ENCODE assay signal across 8 cellular contexts in genomic region chr17:79498854-79499253, GRCh38.
"Had no signal": no experiment of that assay in that cellular context is flagged by ENCODE, and none has a peak within 500 bp of the region (broad histone marks: within the 10 kb centered on the region; RNA-seq: fewer than 3 reads in every experiment).

No MANE protein-coding gene starts in this region.

- H3K27ac Mint-ChIP-seq: H9 had no signal

- H3K27ac ChIP-seq: GM23248 had no signal

- H3K4me3 Mint-ChIP-seq: H9 had no signal

- H3K4me3 ChIP-seq: GM23248, K562 had no signal

- FAIRE-seq: H54, HepG2, K562 had no signal

- DNase-seq: GM23248, GOT3, H9, KG1 had no signal

- ATAC-seq: HCT116, HepG2, K562 had no signal

- H2AFZ ChIP-seq: GM23248 had no signal

- H3K9ac ChIP-seq: GM23248 had no signal
